In the genomic region with DNA sequence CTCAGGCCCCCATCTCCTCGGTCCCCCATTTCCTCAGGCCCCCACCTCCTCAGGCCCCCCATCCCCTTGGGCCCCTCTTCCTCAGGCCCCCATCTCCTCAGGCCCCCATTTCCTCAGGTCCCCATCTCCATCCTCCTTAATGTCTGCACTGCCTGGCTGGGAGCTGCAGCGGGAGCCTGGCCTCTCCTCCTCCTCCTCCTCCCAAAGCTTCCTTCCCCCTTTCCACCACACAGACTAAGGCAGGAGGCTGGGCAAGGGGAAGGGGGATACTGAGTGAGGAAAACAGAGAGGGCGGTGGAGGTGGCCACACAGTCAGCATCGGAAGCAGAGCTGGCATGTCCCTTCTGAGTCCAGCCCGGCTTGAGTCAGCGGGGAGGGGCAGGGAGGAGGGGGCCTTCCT, we compare ENCODE assay signal across 25 cellular contexts.
DNase-seq lines count a peak whose midpoint lies in the region; ATAC-seq, FAIRE-seq and TF ChIP-seq lines count a peak whose summit lies in the region.
"Had no signal": no experiment of that assay in that cellular context is flagged by ENCODE, and none has a peak within 500 bp of the region (broad histone marks: within the 10 kb centered on the region; RNA-seq: fewer than 3 reads in every experiment).

No MANE protein-coding gene starts in this region.

- H3K4me1 ChIP-seq in Karpas-422 (ENCODE audit: low read length) (peaks cover 83% of the 10 kb centered on the region), astrocyte (ENCODE audit: insufficient read depth, low read length) (peaks cover 11% of the 10 kb centered on the region), neutrophil (ENCODE audit: control insufficient read depth in 1 of 2, insufficient read depth in 1 of 2, low read depth in 1 of 2, low read length in 1 of 2) (peaks cover 42 to 48% of the 10 kb centered on the region in 2 experiments)
- peaks cover 10% of the 10 kb centered on the region for H3K4me1 ChIP-seq in CD8-positive, alpha-beta T cell (ENCODE audit: insufficient read depth, low read length)

- no peaks in the 10 kb centered on the region for H3K36me3 ChIP-seq in Karpas-422 (ENCODE audit: insufficient read depth, low read length)
- no peaks in the 10 kb centered on the region for H3K36me3 ChIP-seq in astrocyte (ENCODE audit: insufficient read depth, low read length)
- peaks cover 2% of the 10 kb centered on the region for H3K36me3 ChIP-seq in neutrophil
- no peaks in the 10 kb centered on the region for H3K36me3 ChIP-seq in CD8-positive, alpha-beta T cell (ENCODE audit: insufficient read depth, low read length)
- H3K36me3 ChIP-seq: MG63 had no signal

- FAIRE-seq in G401.6 (lab: Jason Lieb, UNC) (peak; percentile 42), astrocyte (lab: Jason Lieb, UNC) (no peak)
- FAIRE-seq: A204.1, H54, K562 had no signal

- no TSS peak for BruUV-seq in MCF 10A (replicated peaks; lab: Mats Ljungman, UMichigan)

- H3K27me3 ChIP-seq in Karpas-422 (ENCODE audit: low read length) (no peaks in the 10 kb centered on the region), astrocyte (ENCODE audit: insufficient read depth, low read length) (no peaks in the 10 kb centered on the region), neutrophil (no peaks in the 10 kb centered on the region)
- no peaks in the 10 kb centered on the region for H3K27me3 ChIP-seq in CD8-positive, alpha-beta T cell (ENCODE audit: insufficient read depth, low read length)

- H3K9me3 Mint-ChIP-seq in astrocyte (ENCODE audit: unreplicated experiment) (no peaks in the 10 kb centered on the region), MCF 10A (ENCODE audit: unreplicated experiment) (no peaks in the 10 kb centered on the region)
- H3K9me3 Mint-ChIP-seq in CD8-positive, alpha-beta T cell: no peaks in the 10 kb centered on the region
- no peaks in the 10 kb centered on the region for H3K9me3 Mint-ChIP-seq in activated naive CD8-positive, alpha-beta T cell treated with anti-CD3 and anti-CD28 coated beads for 36 hours
- H3K9me3 Mint-ChIP-seq: CD8-positive, alpha-beta memory T cell had no signal

- H3K4me3 Mint-ChIP-seq in astrocyte (ENCODE audit: unreplicated experiment) (no peak overlapping the region), MCF 10A (ENCODE audit: unreplicated experiment) (no peak overlapping the region)
- H3K4me3 Mint-ChIP-seq in CD8-positive, alpha-beta T cell: no peak overlapping the region
- no peak overlapping the region for H3K4me3 Mint-ChIP-seq in activated naive CD8-positive, alpha-beta T cell treated with anti-CD3 and anti-CD28 coated beads for 36 hours
- H3K4me3 Mint-ChIP-seq: CD8-positive, alpha-beta memory T cell had no signal

- H4K20me1 ChIP-seq in Karpas-422 (ENCODE audit: insufficient read depth, low read depth, low read length): no peaks in the 10 kb centered on the region
- H4K20me1 ChIP-seq in astrocyte (ENCODE audit: insufficient read depth, low read length): no peaks in the 10 kb centered on the region

- TF ChIP-seq CTCF in astrocyte (IDR thresholded peaks at IDR 0.05; ENCODE audit: insufficient read depth, low read depth, low read length): no peak
- no peak for TF ChIP-seq CTCF in neutrophil (IDR thresholded peaks at IDR 0.05)
- no peak for TF ChIP-seq CTCF in MCF 10A (IDR thresholded peaks at IDR 0.05; ENCODE audit: unreplicated experiment)
- TF ChIP-seq CTCF in CD8-positive, alpha-beta T cell (IDR thresholded peaks at IDR 0.05): no peak

- POLR2A ChIA-PET in MCF 10A (lab: Yijun Ruan, JAX): no interaction called here
- POLR2A ChIA-PET in CD8-positive, alpha-beta T cell (lab: Charles Lee): no interaction called here

- H3K36me3 Mint-ChIP-seq in astrocyte (ENCODE audit: low read depth, unreplicated experiment): peaks cover 3% of the 10 kb centered on the region
- H3K36me3 Mint-ChIP-seq in MCF 10A (ENCODE audit: insufficient read depth, unreplicated experiment): no peaks in the 10 kb centered on the region
- no peaks in the 10 kb centered on the region for H3K36me3 Mint-ChIP-seq in CD8-positive, alpha-beta T cell
- H3K36me3 Mint-ChIP-seq in activated naive CD8-positive, alpha-beta T cell treated with anti-CD3 and anti-CD28 coated beads for 36 hours: no peaks in the 10 kb centered on the region

- H3K9me3 ChIP-seq in Karpas-422 (ENCODE audit: low read length) (no peaks in the 10 kb centered on the region), astrocyte (ENCODE audit: insufficient read depth, low read depth, low read length) (no peaks in the 10 kb centered on the region), neutrophil (no peaks in the 10 kb centered on the region)
- H3K9me3 ChIP-seq in CD8-positive, alpha-beta T cell (ENCODE audit: low read length): no peaks in the 10 kb centered on the region
- H3K9me3 ChIP-seq: MG63 had no signal

- intact Hi-C loops in MCF 10A (cut with micrococcal nuclease): no loop called here
- intact Hi-C loops in CD8-positive, alpha-beta T cell (cut with DNase I, micrococcal nuclease): no loop called here

- H3K27ac Mint-ChIP-seq in astrocyte (ENCODE audit: unreplicated experiment) (no peak overlapping the region), MCF 10A (ENCODE audit: low read depth, unreplicated experiment) (no peak overlapping the region)
- H3K27ac Mint-ChIP-seq in CD8-positive, alpha-beta T cell: no peak overlapping the region
- H3K27ac Mint-ChIP-seq in activated naive CD8-positive, alpha-beta T cell treated with anti-CD3 and anti-CD28 coated beads for 36 hours: no peak overlapping the region
- H3K27ac Mint-ChIP-seq: CD8-positive, alpha-beta memory T cell had no signal

- H3K4me3 ChIP-seq in Karpas-422 (ENCODE audit: low read length) (peak overlapping the region; percentile 45; the same call in 1 of the 2 replicates), astrocyte (ENCODE audit: insufficient read depth, low read depth, low read length) (no peak overlapping the region), neutrophil (ENCODE audit: low read depth in 1 of 2, low read length in 1 of 2) (peak overlapping the region in 1 of 2 experiments; percentile 53)
- no peak overlapping the region for H3K4me3 ChIP-seq in CD8-positive, alpha-beta T cell (ENCODE audit: low read depth, low read length)
- H3K4me3 ChIP-seq: K562, MG63 had no signal

- H3K9ac ChIP-seq in Karpas-422 (ENCODE audit: low read length) (peak overlapping the region; percentile 63), astrocyte (ENCODE audit: low read length) (no peak overlapping the region)

- peak overlapping the region; percentile 66 for H3K4me2 ChIP-seq in Karpas-422 (ENCODE audit: low read depth, low read length, poor library complexity, severe bottlenecking)
- peak overlapping the region; percentile 12 for H3K4me2 ChIP-seq in astrocyte (ENCODE audit: low read length)

- no peaks in the 10 kb centered on the region for H3K9me2 ChIP-seq in Karpas-422 (replicated peaks; ENCODE audit: insufficient read depth, low read length)

- H3K27ac ChIP-seq in Karpas-422 (ENCODE audit: low read length) (peak overlapping the region; percentile 96), astrocyte (ENCODE audit: low read depth, low read length) (no peak overlapping the region), neutrophil (peak overlapping the region; percentile 90)
- no peak overlapping the region for H3K27ac ChIP-seq in CD8-positive, alpha-beta T cell (ENCODE audit: low read depth, low read length)

- H2AFZ ChIP-seq in Karpas-422 (ENCODE audit: low read length) (no peak overlapping the region), astrocyte (ENCODE audit: low read depth, low read length) (peak overlapping the region; percentile 18)

- ATAC-seq in GM18873 (IDR thresholded peaks at IDR 0.05; ENCODE audit: low FRiP score, unreplicated experiment): no peak
- no peak for ATAC-seq in CD8-positive, alpha-beta T cell

- H3K4me1 Mint-ChIP-seq in astrocyte (ENCODE audit: low read depth, unreplicated experiment) (peaks cover 31% of the 10 kb centered on the region), MCF 10A (ENCODE audit: insufficient read depth, unreplicated experiment) (peaks cover 5% of the 10 kb centered on the region)
- peaks cover 14% of the 10 kb centered on the region for H3K4me1 Mint-ChIP-seq in CD8-positive, alpha-beta T cell (ENCODE audit: low read depth)
- peaks cover 8% of the 10 kb centered on the region for H3K4me1 Mint-ChIP-seq in activated naive CD8-positive, alpha-beta T cell treated with anti-CD3 and anti-CD28 coated beads for 36 hours

- H3K27me3 Mint-ChIP-seq in astrocyte (ENCODE audit: low read depth, unreplicated experiment) (no peaks in the 10 kb centered on the region), MCF 10A (ENCODE audit: insufficient read depth, unreplicated experiment) (peaks cover 10% of the 10 kb centered on the region)
- peaks cover 13% of the 10 kb centered on the region for H3K27me3 Mint-ChIP-seq in CD8-positive, alpha-beta T cell (ENCODE audit: low read depth)
- H3K27me3 Mint-ChIP-seq in activated naive CD8-positive, alpha-beta T cell treated with anti-CD3 and anti-CD28 coated beads for 36 hours: peaks cover 10% of the 10 kb centered on the region

- no peaks in the 10 kb centered on the region for H3K79me2 ChIP-seq in Karpas-422 (ENCODE audit: low read length)
- no peaks in the 10 kb centered on the region for H3K79me2 ChIP-seq in astrocyte (ENCODE audit: insufficient read depth, low read length)

- CTCF ChIA-PET in MCF 10A (lab: Yijun Ruan, JAX): no interaction called here
- CTCF ChIA-PET in CD8-positive, alpha-beta T cell (lab: Charles Lee): interaction anchor here (3.1 kb wide), 1 partner anchor 25 kb away, joined by 15 read pairs; no protein-coding TSS in a partner anchor

- DNase-seq in Karpas-422: no peak
- DNase-seq in astrocyte (ENCODE audit: low read depth): no peak
- no peak for DNase-seq in MCF 10A (ENCODE audit: unreplicated experiment)
- no peak for DNase-seq in CD8-positive, alpha-beta T cell
- DNase-seq in activated naive CD8-positive, alpha-beta T cell treated with anti-CD3 and anti-CD28 coated beads for 36 hours: no peak
- DNase-seq: C1 segment of cervical spinal cord; Calu3; CD8-positive, alpha-beta memory T cell; DMS79 treated with DMSO at 0.1 percent for 48 hours; MG63; NCI-H1105 treated with DMSO at 0.1 percent for 48 hours; NCI-H146; NCI-H1930; NCI-H2107; NCI-H446; NCI-H524 treated with DMSO at 0.1 percent for 48 hours; NCI-H774; NK-92 treated with Interleukin-12 subunit alpha and Interleukin-12 subunit beta, amount 100 ng/mL, for 24 hours; SHP77 treated with DMSO at 0.1 percent for 48 hours had no signal

Comparison
In these comparisons a context has a peak if more than half of its experiments do, and no peak if none do; other contexts are left out.
1. H3K27ac ChIP-seq: peak in Karpas-422 (single experiment) and neutrophil (single experiment); none in astrocyte (single experiment) and CD8-positive, alpha-beta T cell (single experiment).